Comparison of ENCODE assay signal across 12 cellular contexts in genomic region chr9:92724528-92725265, GRCh38. TPM values are rescaled to one million over a fixed set of nuclear protein-coding genes. Genes with fewer than 3 reads are reported as not detected.
DNase-seq lines count a peak whose midpoint lies in the region; ATAC-seq and TF ChIP-seq lines count a peak whose summit lies in the region.
"Had no signal": no experiment of that assay in that cellular context is flagged by ENCODE, and none has a peak within 500 bp of the region (broad histone marks: within the 10 kb centered on the region; RNA-seq: fewer than 3 reads in every experiment).

No MANE protein-coding gene starts in this region.

- no peaks in the 10 kb centered on the region for H3K9me3 Mint-ChIP-seq in endodermal cell
- H3K9me3 Mint-ChIP-seq: activated CD4-positive, alpha-beta T cell treated with anti-CD3 and anti-CD28 coated beads, Interleukin-2, amount 10 ng/mL, durations not matched to agents 7 days and 5 days had no signal

- H3K4me1 ChIP-seq in endodermal cell (ENCODE audit: control insufficient read depth, insufficient read depth, low read length) = no peaks in the 10 kb centered on the region

- 94% methylated on average over 5 to 10 of the region's 10 CpGs for WGBS in endodermal cell (ENCODE audit: insufficient coverage in 1 of 2, insufficient read length in 1 of 2), 2 experiments

- H3K4me3 ChIP-seq in endodermal cell (ENCODE audit: low read length) = no peak overlapping the region
- H3K4me3 ChIP-seq: K562, SJSA1 had no signal

- peak overlapping the region; percentile 16 for H3K27ac ChIP-seq in endodermal cell (ENCODE audit: low read depth, low read length)

- no peak overlapping the region for H3K4me3 Mint-ChIP-seq in endodermal cell
- H3K4me3 Mint-ChIP-seq: activated CD4-positive, alpha-beta T cell treated with anti-CD3 and anti-CD28 coated beads, Interleukin-2, amount 10 ng/mL, durations not matched to agents 7 days and 5 days had no signal

- no peak overlapping the region for H3K9ac ChIP-seq in endodermal cell (ENCODE audit: extremely low read depth, low read length, poor library complexity, severe bottlenecking)

- no peaks in the 10 kb centered on the region for H3K9me3 ChIP-seq in endodermal cell (ENCODE audit: control insufficient read depth, low read length)
- H3K9me3 ChIP-seq: SJSA1 had no signal

- DNase-seq in activated CD4-positive, alpha-beta T cell treated with anti-CD3 and anti-CD28 coated beads for 1 hour = peak; percentile 3
- DNase-seq in activated CD4-positive, alpha-beta T cell treated with anti-CD3 and anti-CD28 coated beads for 4 hours = no peak
- peak; percentile 67 for DNase-seq in NCI-H345 treated with DMSO at 0.1 percent for 48 hours (lab: John Stamatoyannopoulos, UW; ENCODE audit: unreplicated experiment)
- peak; percentile 38 for DNase-seq in endodermal cell
- DNase-seq in stimulated activated CD8-positive, alpha-beta memory T cell treated with anti-CD3 and anti-CD28 coated beads, Interleukin-4, amount 100 ng/mL, for 48 hours = peak; percentile 16
- no peak for DNase-seq in HCEC 1CT
- no peak for DNase-seq in dermis blood vessel endothelial cell
- DNase-seq: activated CD4-positive, alpha-beta T cell treated with anti-CD3 and anti-CD28 coated beads, Interleukin-2, amount 10 ng/mL, durations not matched to agents 7 days and 5 days; small intestine had no signal

- peak overlapping the region; percentile 6 for H3K27ac Mint-ChIP-seq in endodermal cell
- H3K27ac Mint-ChIP-seq: activated CD4-positive, alpha-beta T cell treated with anti-CD3 and anti-CD28 coated beads, Interleukin-2, amount 10 ng/mL, durations not matched to agents 7 days and 5 days had no signal

- no peaks in the 10 kb centered on the region for H3K27me3 ChIP-seq in endodermal cell (ENCODE audit: control insufficient read depth, insufficient read depth, low read length, poor library complexity, severe bottlenecking)
- H3K27me3 ChIP-seq: SJSA1 had no signal

- H3K27me3 Mint-ChIP-seq in endodermal cell (ENCODE audit: insufficient read depth) = no peaks in the 10 kb centered on the region
- H3K27me3 Mint-ChIP-seq: activated CD4-positive, alpha-beta T cell treated with anti-CD3 and anti-CD28 coated beads, Interleukin-2, amount 10 ng/mL, durations not matched to agents 7 days and 5 days had no signal

- peaks cover 45% of the 10 kb centered on the region for H3K36me3 ChIP-seq in endodermal cell (ENCODE audit: control insufficient read depth, insufficient read depth, low read length)

- ATAC-seq in HG03139 (IDR thresholded peaks at IDR 0.05; ENCODE audit: unreplicated experiment) = no peak
- ATAC-seq: K562 had no signal

- no peak for TF ChIP-seq CTCF in endodermal cell (conservative IDR thresholded peaks at IDR 0.05)

- no peaks in the 10 kb centered on the region for H3K4me1 Mint-ChIP-seq in endodermal cell

- H3K36me3 Mint-ChIP-seq in endodermal cell (ENCODE audit: low read depth) = peaks cover 41% of the 10 kb centered on the region

RNA-seq across cellular contexts. Expression of gene BICD2, which starts 39.9 kb away (rescaled TPM):
- total RNA-seq in endodermal cell (10 to 100 TPM; 20.7 to 20.9 TPM), dermis blood vessel endothelial cell (54.5 and 74.2 TPM in 2 replicates)
- 25.4 TPM for polyA plus RNA-seq in endodermal cell (2013, experiment 1 of 2)
- polyA plus RNA-seq in endodermal cell (2013, experiment 2 of 2) = 24.1 TPM

RNA-seq across cellular contexts. Expression of gene IPPK, which starts 54.8 kb away (rescaled TPM):
- total RNA-seq in endodermal cell = 1 to 10 TPM; 9.3 TPM
- 8.8 TPM for polyA plus RNA-seq in endodermal cell (2013, experiment 1 of 2)
- 8.6 TPM for polyA plus RNA-seq in endodermal cell (2013, experiment 2 of 2)
- total RNA-seq in dermis blood vessel endothelial cell = 16.9 and 20.3 TPM in 2 replicates

Comparison
In these comparisons a context has a peak if more than half of its experiments do, and no peak if none do; other contexts are left out.
1. DNase-seq: peak in activated CD4-positive, alpha-beta T cell treated with anti-CD3 and anti-CD28 coated beads for 1 hour (single experiment), NCI-H345 treated with DMSO at 0.1 percent for 48 hours (single experiment), endodermal cell (single experiment) and stimulated activated CD8-positive, alpha-beta memory T cell treated with anti-CD3 and anti-CD28 coated beads, Interleukin-4, amount 100 ng/mL, for 48 hours (single experiment); none in activated CD4-positive, alpha-beta T cell treated with anti-CD3 and anti-CD28 coated beads for 4 hours (0 of 2), HCEC 1CT (single experiment) and dermis blood vessel endothelial cell (single experiment).